In genomic region chr13:41284512-41285288, GRCh38 we compare ENCODE assay signal across 9 cellular contexts. TPM values are rescaled to one million over a fixed set of nuclear protein-coding genes. Genes with fewer than 3 reads are reported as not detected.
A peak's percentile ranks its signal among the peaks of the same experiment; 100 is the strongest.
DNase-seq lines count a peak whose midpoint lies in the region; ATAC-seq, FAIRE-seq and TF ChIP-seq lines count a peak whose summit lies in the region.
"Had no signal": no experiment of that assay in that cellular context is flagged by ENCODE, and none has a peak within 500 bp of the region (broad histone marks: within the 10 kb centered on the region; RNA-seq: fewer than 3 reads in every experiment).

No MANE protein-coding gene starts in this region.

- H3K9me1 ChIP-seq in endothelial cell of umbilical vein (replicated peaks; ENCODE audit: control insufficient read depth, extremely low read depth, insufficient read depth, low read length) = no peaks in the 10 kb centered on the region

- no peak for TF ChIP-seq CTCF in endothelial cell of umbilical vein (IDR thresholded peaks at IDR 0.05; ENCODE audit: extremely low read depth in 1 of 2, insufficient read depth in 1 of 2, low read depth in 1 of 2, low read length in 2 of 2)
- TF ChIP-seq CTCF in omental fat pad (IDR thresholded peaks at IDR 0.05) = no peak

- no peaks in the 10 kb centered on the region for H3K79me2 ChIP-seq in endothelial cell of umbilical vein (ENCODE audit: control insufficient read depth, insufficient read depth, low read length)

- BruUV-seq in endothelial cell of umbilical vein (replicated peaks; lab: Mats Ljungman, UMichigan) = no TSS peak

- POLR2A ChIA-PET in endothelial cell of umbilical vein (lab: Charles Lee) = no interaction called here

- no peaks in the 10 kb centered on the region for H3K36me3 ChIP-seq in endothelial cell of umbilical vein (ENCODE audit: control insufficient read depth in 2 of 2, extremely low read depth in 1 of 2, insufficient read depth in 2 of 2, low read length in 2 of 2)

- no peak overlapping the region for H3K9ac ChIP-seq in endothelial cell of umbilical vein (replicated peaks; ENCODE audit: extremely low read depth, insufficient read depth, low read length)

- no peak overlapping the region for H3K4me3 ChIP-seq in endothelial cell of umbilical vein (replicated peaks in 1 of 3; ENCODE audit: insufficient read depth in 1 of 3, low read depth in 1 of 3, low read length in 3 of 3)

- peaks cover 3% of the 10 kb centered on the region for H3K4me1 ChIP-seq in endothelial cell of umbilical vein (ENCODE audit: control insufficient read depth, extremely low read depth, insufficient read depth, low read length)

- ATAC-seq in HG02852 (IDR thresholded peaks at IDR 0.05; ENCODE audit: unreplicated experiment) (no peak), omental fat pad (ENCODE audit: low FRiP score) (no peak)

- no peaks in the 10 kb centered on the region for H4K20me1 ChIP-seq in endothelial cell of umbilical vein (replicated peaks; ENCODE audit: control insufficient read depth, extremely low read depth, insufficient read depth, low read length)

- peak; percentile 76 for FAIRE-seq in endothelial cell of umbilical vein (lab: Jason Lieb, UNC)

- peak overlapping the region; percentile 40 for H3K27ac ChIP-seq in endothelial cell of umbilical vein (ENCODE audit: insufficient read depth, low read depth, low read length)

- dilution Hi-C loops in endothelial cell of umbilical vein (cut with MboI; ENCODE audit: extremely low pct_ligation_motif_present, low sequenced_read_pairs) = no loop called here

- no peaks in the 10 kb centered on the region for H3K27me3 ChIP-seq in endothelial cell of umbilical vein (ENCODE audit: control insufficient read depth in 2 of 2, insufficient read depth in 2 of 2, low read length in 2 of 2)

- no peak for TF ChIP-seq POLR2A in endothelial cell of umbilical vein (IDR thresholded peaks at IDR 0.05; ENCODE audit: low read depth, low read length)

- CTCF ChIA-PET in endothelial cell of umbilical vein (lab: Charles Lee) = no interaction called here

- H3K4me2 ChIP-seq in endothelial cell of umbilical vein (ENCODE audit: insufficient read depth, low read length) = no peak overlapping the region

- DNase-seq in EH (ENCODE audit: low read depth) = peak; percentile 96
- peak; percentile 83 for DNase-seq in NCI-H226
- peak; percentile 66 for DNase-seq in endothelial cell of umbilical vein (ENCODE audit: low read depth, low spot score)
- DNase-seq in pulmonary artery endothelial cell (ENCODE audit: low read depth, low spot score) = peak; percentile 37
- DNase-seq in omental fat pad (ENCODE audit: low spot score) = no peak
- DNase-seq in NCI-H1417 treated with DMSO at 0.1 percent for 48 hours (lab: John Stamatoyannopoulos, UW) = no peak
- DNase-seq: cortex of kidney, NCI-H1105 treated with DMSO at 0.1 percent for 48 hours had no signal

- intact Hi-C loops in endothelial cell of umbilical vein (cut with micrococcal nuclease) = no loop called here

- H3K9me3 ChIP-seq in endothelial cell of umbilical vein (replicated peaks; ENCODE audit: control insufficient read depth, insufficient read depth, low read length) = no peaks in the 10 kb centered on the region

- peak overlapping the region; percentile 34 for H2AFZ ChIP-seq in endothelial cell of umbilical vein (ENCODE audit: low read depth, low read length)

TF ChIP-seq in endothelial cell of umbilical vein, 7 proteins besides CTCF, POLR2A, EP300 and RAD21:
- TF ChIP-seq FOS (IDR thresholded peaks at IDR 0.05; ENCODE audit: borderline replicate concordance, insufficient read depth, low read length) = peak; percentile 95
- TF ChIP-seq MYC (IDR thresholded peaks at IDR 0.05; ENCODE audit: low read depth, low read length) = no peak
- TF ChIP-seq POLR2AphosphoS5 (IDR thresholded peaks at IDR 0.05; ENCODE audit: insufficient read depth, low read depth, low read length) = peak; percentile 72
- TF ChIP-seq EZH2 (IDR thresholded peaks at IDR 0.05; ENCODE audit: borderline replicate concordance, low read depth, low read length, severe bottlenecking) = no peak
- peak; percentile 83 for TF ChIP-seq GATA2 (IDR thresholded peaks at IDR 0.05; ENCODE audit: insufficient read depth, insufficient read length, low read depth, low read length)
- TF ChIP-seq MAX (IDR thresholded peaks at IDR 0.05; ENCODE audit: insufficient read depth, insufficient read length) = no peak
- TF ChIP-seq JUN (IDR thresholded peaks at IDR 0.05; ENCODE audit: borderline replicate concordance, insufficient read depth, insufficient read length, low read depth) = peak; percentile 12

RNA-seq across cellular contexts. Expression of gene MTRF1, which starts 21.3 kb away (rescaled TPM):
- 13.3 and 16.3 TPM in 2 replicates for total RNA-seq in endothelial cell of umbilical vein
- polyA plus RNA-seq in endothelial cell of umbilical vein = 6.5 and 8.0 TPM in 2 replicates
- polyA plus RNA-seq in endothelial cell of umbilical vein (2011; cell fraction: cytosol; rRNA removed) = 7.7 and 8.5 TPM in 2 replicates
- polyA plus RNA-seq in endothelial cell of umbilical vein (2011; cell fraction: nucleus; rRNA removed) = 43.1 and 52.4 TPM in 2 replicates
- polyA plus RNA-seq in endothelial cell of umbilical vein (2012) = 11.9 and 15.6 TPM in 2 replicates
- polyA minus RNA-seq in endothelial cell of umbilical vein = 6.4 and 11.2 TPM in 2 replicates
- polyA minus RNA-seq in endothelial cell of umbilical vein (2011; cell fraction: cytosol; rRNA and poly(A)+ RNA removed) = 7.9 TPM
- 15.9 and 25.5 TPM in 2 replicates for polyA minus RNA-seq in endothelial cell of umbilical vein (2011; cell fraction: nucleus; rRNA and poly(A)+ RNA removed)
- total RNA-seq in pulmonary artery endothelial cell = 11.1 and 16.8 TPM in 2 replicates
- 10 to 100 TPM in 1 of 4 donors, 1 to 10 TPM in 3; 6.6 to 14.3 (median 8.2) TPM for total RNA-seq in omental fat pad

RNA-seq across cellular contexts. Expression of gene NAA16, which starts 26.4 kb away (rescaled TPM):
- 24.1 and 26.1 TPM in 2 replicates for total RNA-seq in endothelial cell of umbilical vein
- 5.7 and 8.6 TPM in 2 replicates for polyA plus RNA-seq in endothelial cell of umbilical vein
- polyA plus RNA-seq in endothelial cell of umbilical vein (2011; cell fraction: cytosol; rRNA removed) = 5.0 and 6.3 TPM in 2 replicates
- polyA plus RNA-seq in endothelial cell of umbilical vein (2011; cell fraction: nucleus; rRNA removed) = 47.8 and 69.0 TPM in 2 replicates
- 13.2 and 17.7 TPM in 2 replicates for polyA plus RNA-seq in endothelial cell of umbilical vein (2012)
- polyA minus RNA-seq in endothelial cell of umbilical vein = 11.5 and 12.8 TPM in 2 replicates
- polyA minus RNA-seq in endothelial cell of umbilical vein (2011; cell fraction: cytosol; rRNA and poly(A)+ RNA removed) = 8.8 TPM
- 38.2 and 45.8 TPM in 2 replicates for polyA minus RNA-seq in endothelial cell of umbilical vein (2011; cell fraction: nucleus; rRNA and poly(A)+ RNA removed)
- 6.2 and 9.6 TPM in 2 replicates for total RNA-seq in pulmonary artery endothelial cell
- 10 to 100 TPM in 3 of 4 donors, 1 to 10 TPM in 1; 8.9 to 20.7 (median 14.2) TPM for total RNA-seq in omental fat pad

Comparison
In these comparisons a context has a peak if more than half of its experiments do, and no peak if none do; other contexts are left out.
1. DNase-seq: peak in EH (single experiment), NCI-H226 (single experiment), endothelial cell of umbilical vein (single experiment) and pulmonary artery endothelial cell (single experiment); none in omental fat pad (single experiment) and NCI-H1417 treated with DMSO at 0.1 percent for 48 hours (single experiment).